ENCODE assay signal across 9 cellular contexts in the genomic region with DNA sequence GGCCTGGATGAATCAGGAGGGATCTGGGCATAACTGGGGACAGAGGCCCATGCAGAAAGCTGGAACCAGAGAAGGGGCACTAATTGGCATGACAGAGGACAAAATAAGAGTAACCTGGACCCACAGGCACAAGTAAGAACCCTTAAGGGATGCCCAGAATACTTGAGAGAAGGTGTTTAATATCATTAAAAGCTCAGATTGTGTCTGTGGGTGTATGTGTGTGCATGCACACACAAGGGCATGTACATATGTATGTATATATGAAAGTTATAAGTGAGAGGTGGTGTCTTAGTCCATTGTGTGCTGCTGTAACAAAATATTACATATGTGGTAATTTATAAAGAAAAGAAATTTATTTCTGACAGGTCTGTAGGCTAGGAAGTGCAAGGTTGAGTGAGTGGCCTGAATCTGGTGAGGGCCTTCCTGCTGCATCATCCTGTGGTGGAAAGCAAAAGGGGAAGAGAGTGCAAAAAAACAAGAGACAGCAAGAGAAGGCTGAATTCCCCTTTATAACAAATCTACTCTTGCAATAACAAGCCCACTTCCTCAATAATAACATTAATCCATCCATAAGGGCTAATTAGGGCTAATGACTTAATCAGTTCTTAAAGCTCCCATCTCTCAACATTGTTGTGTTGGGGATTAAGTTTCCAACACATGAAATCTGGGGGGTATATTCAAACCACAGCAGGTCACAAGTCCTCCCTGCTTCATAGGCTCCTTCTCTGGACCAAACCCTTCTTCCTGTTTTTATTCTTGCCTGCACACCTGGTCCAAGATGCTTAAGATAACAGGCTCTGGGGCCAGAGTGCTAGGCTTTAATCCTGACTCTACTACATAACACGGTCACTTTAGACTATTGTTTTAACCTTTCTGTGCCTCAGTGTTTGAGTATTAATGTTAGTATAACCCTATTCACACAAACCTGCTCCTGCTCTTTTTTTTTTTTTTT.
DNase-seq lines count a peak whose midpoint lies in the region; ATAC-seq lines count a peak whose summit lies in the region.
"Had no signal": no experiment of that assay in that cellular context is flagged by ENCODE, and none has a peak within 500 bp of the region (broad histone marks: within the 10 kb centered on the region; RNA-seq: fewer than 3 reads in every experiment).

No MANE protein-coding gene starts in this region.

- DNase-seq in Ammon's horn (ENCODE audit: low spot score) (peak; percentile 5), NOMO-1 treated with DMSO at 0.1 percent for 48 hours (lab: John Stamatoyannopoulos, UW; ENCODE audit: unreplicated experiment) (peak; percentile 91), NCI-H2171 (lab: John Stamatoyannopoulos, UW) (no peak), HT-29 (ENCODE audit: low spot score) (no peak), NCI-H2107 (lab: John Stamatoyannopoulos, UW) (no peak)
- no peak for DNase-seq in stimulated activated naive CD4-positive, alpha-beta T cell treated with Interleukin-2 at 50 U/mL for 16 hours (lab: John Stamatoyannopoulos, UW)
- DNase-seq: activated T-cell treated with anti-CD3 and anti-CD28 coated beads, Interleukin-2, amount 50 U/mL, for 24 hours had no signal

- ATAC-seq in GM19328 (IDR thresholded peaks at IDR 0.05; ENCODE audit: unreplicated experiment): peak; percentile 74
- peak; percentile 66 for ATAC-seq in HG03045 (IDR thresholded peaks at IDR 0.05; ENCODE audit: unreplicated experiment)

Comparison
In these comparisons a context has a peak if more than half of its experiments do, and no peak if none do; other contexts are left out.
1. DNase-seq: peak in Ammon's horn (single experiment) and NOMO-1 treated with DMSO at 0.1 percent for 48 hours (single experiment); none in NCI-H2171 (single experiment), HT-29 (single experiment), stimulated activated naive CD4-positive, alpha-beta T cell treated with Interleukin-2 at 50 U/mL for 16 hours (single experiment) and NCI-H2107 (single experiment).